In genomic region chr6:113742342-113742741, GRCh38 we compare ENCODE assay signal across 25 cellular contexts.
"Had no signal": no experiment of that assay in that cellular context is flagged by ENCODE, and none has a peak within 500 bp of the region (broad histone marks: within the 10 kb centered on the region; RNA-seq: fewer than 3 reads in every experiment).

No MANE protein-coding gene starts in this region.

- H3K4me3 ChIP-seq: coronary artery, esophagus squamous epithelium, gastrocnemius medialis, neural progenitor cell, right lobe of liver, thyroid gland, vagina had no signal

- H3K36me3 ChIP-seq: esophagus squamous epithelium, gastrocnemius medialis, neural progenitor cell, right lobe of liver, thyroid gland, vagina had no signal

- H3K4me1 ChIP-seq: esophagus squamous epithelium, gastrocnemius medialis, neural progenitor cell, parathyroid adenoma, thyroid gland, vagina had no signal

- H3K27ac Mint-ChIP-seq: effector memory CD8-positive, alpha-beta T cell; naive thymus-derived CD4-positive, alpha-beta T cell; neural progenitor cell; progenitor cell of endocrine pancreas; stimulated activated naive CD8-positive, alpha-beta T cell treated with anti-CD3 and anti-CD28 coated beads, Interleukin-15, amount 100 ng/mL, for 72 hours had no signal

- H3K9me3 Mint-ChIP-seq: effector memory CD8-positive, alpha-beta T cell; naive thymus-derived CD4-positive, alpha-beta T cell; stimulated activated naive CD8-positive, alpha-beta T cell treated with anti-CD3 and anti-CD28 coated beads, Interleukin-15, amount 100 ng/mL, for 72 hours had no signal

- H3K27me3 ChIP-seq: esophagus squamous epithelium, gastrocnemius medialis, neural progenitor cell, right lobe of liver, thyroid gland, vagina had no signal

- DNase-seq: dermis blood vessel endothelial cell; effector memory CD8-positive, alpha-beta T cell; erythroblast; esophagus squamous epithelium; foreskin fibroblast; gastrocnemius medialis; head of caudate nucleus; mesendoderm; midbrain; naive thymus-derived CD4-positive, alpha-beta T cell; right lobe of liver; small intestine; stimulated activated CD4-positive, alpha-beta T cell treated with anti-CD3 and anti-CD28 coated beads, Interleukin-15, amount 100 ng/mL, for 24 hours; stimulated activated CD4-positive, alpha-beta T cell treated with anti-CD3 and anti-CD28 coated beads, Interleukin-2, amount 100 ng/mL, for 48 hours; stimulated activated naive CD4-positive, alpha-beta T cell; stimulated activated naive CD8-positive, alpha-beta T cell treated with anti-CD3 and anti-CD28 coated beads, Interleukin-15, amount 100 ng/mL, for 72 hours; thyroid gland; trophoblast cell had no signal

- H3K27me3 Mint-ChIP-seq: effector memory CD8-positive, alpha-beta T cell; progenitor cell of endocrine pancreas had no signal

- H3K27ac ChIP-seq: coronary artery, esophagus squamous epithelium, gastrocnemius medialis, neural progenitor cell, parathyroid adenoma, right lobe of liver, thyroid gland, vagina had no signal

- ATAC-seq: effector memory CD8-positive, alpha-beta T cell; gastrocnemius medialis; left lobe of liver; naive thymus-derived CD4-positive, alpha-beta T cell; right lobe of liver; stimulated activated naive CD8-positive, alpha-beta T cell treated with anti-CD3 and anti-CD28 coated beads, Interleukin-15, amount 100 ng/mL, for 72 hours had no signal

- H3K9me3 ChIP-seq: esophagus squamous epithelium, gastrocnemius medialis, right lobe of liver, thyroid gland, vagina had no signal

- H3K4me3 Mint-ChIP-seq: effector memory CD8-positive, alpha-beta T cell; naive thymus-derived CD4-positive, alpha-beta T cell; nephron; neural progenitor cell; stimulated activated naive CD8-positive, alpha-beta T cell treated with anti-CD3 and anti-CD28 coated beads, Interleukin-15, amount 100 ng/mL, for 72 hours had no signal

- H3K4me1 Mint-ChIP-seq: naive thymus-derived CD4-positive, alpha-beta T cell; stimulated activated naive CD8-positive, alpha-beta T cell treated with anti-CD3 and anti-CD28 coated beads, Interleukin-15, amount 100 ng/mL, for 72 hours had no signal

- H3K36me3 Mint-ChIP-seq: naive thymus-derived CD4-positive, alpha-beta T cell; neural progenitor cell had no signal
